1 cellular context compared by ENCODE assay signal in genomic region chr12:113674302-113674701, GRCh38.
TF ChIP-seq lines count a peak whose summit lies in the region.

No MANE protein-coding gene starts in this region.

TF ChIP-seq in K562, 482 proteins besides CTCF, POLR2A, EP300 and RAD21:
- peak; percentile 92 for TF ChIP-seq ZNF512 (tag; IDR thresholded peaks at IDR 0.05)
- TF ChIP-seq TCF15 (CRISPR knock-in tag; IDR thresholded peaks at IDR 0.05): no peak
- TF ChIP-seq MAFK (IDR thresholded peaks at IDR 0.05; ENCODE audit: low read length): no peak
- no peak for TF ChIP-seq GATAD2B (IDR thresholded peaks at IDR 0.05; ENCODE audit: borderline replicate concordance)
- no peak for TF ChIP-seq SMARCB1 (IDR thresholded peaks at IDR 0.05; ENCODE audit: insufficient read length, low read depth)
- no peak for TF ChIP-seq ASH1L (IDR thresholded peaks at IDR 0.05; ENCODE audit: borderline replicate concordance, low read depth, partially characterized antibody)
- peak; percentile 30; the same call in 1 of the 2 replicates for TF ChIP-seq ZNF121 (CRISPR knock-in tag; conservative IDR thresholded peaks at IDR 0.05)
- TF ChIP-seq ZKSCAN1 (IDR thresholded peaks at IDR 0.05; ENCODE audit: low read depth, low read length): no peak
- TF ChIP-seq RBM25 (IDR thresholded peaks at IDR 0.05; ENCODE audit: low read depth, low read length, severe bottlenecking): peak; percentile 6
- TF ChIP-seq ZNF175 (CRISPR knock-in tag; IDR thresholded peaks at IDR 0.05; ENCODE audit: low read depth): no peak
- no peak for TF ChIP-seq NCOR1 (IDR thresholded peaks at IDR 0.05)
- no peak for TF ChIP-seq CEBPZ (IDR thresholded peaks at IDR 0.05; ENCODE audit: borderline replicate concordance, low read depth, low read length)
- TF ChIP-seq SIN3B (IDR thresholded peaks at IDR 0.05; ENCODE audit: low read depth): no peak
- TF ChIP-seq ZNF165 (CRISPR knock-in tag; IDR thresholded peaks at IDR 0.05; ENCODE audit: borderline replicate concordance): no peak
- no peak for TF ChIP-seq ZNF407 (IDR thresholded peaks at IDR 0.05; ENCODE audit: low read depth)
- no peak for TF ChIP-seq SRSF9 (IDR thresholded peaks at IDR 0.05; ENCODE audit: borderline replicate concordance, low read depth, low read length)
- TF ChIP-seq MBD1 (CRISPR knock-in tag; IDR thresholded peaks at IDR 0.05): no peak
- no peak for TF ChIP-seq POLR2G (IDR thresholded peaks at IDR 0.05; ENCODE audit: low read depth, low read length)
- TF ChIP-seq STAT5A (IDR thresholded peaks at IDR 0.05; ENCODE audit: borderline replicate concordance, low read length): no peak
